Comparison of ENCODE assay signal across 1 cellular context in the genomic region with DNA sequence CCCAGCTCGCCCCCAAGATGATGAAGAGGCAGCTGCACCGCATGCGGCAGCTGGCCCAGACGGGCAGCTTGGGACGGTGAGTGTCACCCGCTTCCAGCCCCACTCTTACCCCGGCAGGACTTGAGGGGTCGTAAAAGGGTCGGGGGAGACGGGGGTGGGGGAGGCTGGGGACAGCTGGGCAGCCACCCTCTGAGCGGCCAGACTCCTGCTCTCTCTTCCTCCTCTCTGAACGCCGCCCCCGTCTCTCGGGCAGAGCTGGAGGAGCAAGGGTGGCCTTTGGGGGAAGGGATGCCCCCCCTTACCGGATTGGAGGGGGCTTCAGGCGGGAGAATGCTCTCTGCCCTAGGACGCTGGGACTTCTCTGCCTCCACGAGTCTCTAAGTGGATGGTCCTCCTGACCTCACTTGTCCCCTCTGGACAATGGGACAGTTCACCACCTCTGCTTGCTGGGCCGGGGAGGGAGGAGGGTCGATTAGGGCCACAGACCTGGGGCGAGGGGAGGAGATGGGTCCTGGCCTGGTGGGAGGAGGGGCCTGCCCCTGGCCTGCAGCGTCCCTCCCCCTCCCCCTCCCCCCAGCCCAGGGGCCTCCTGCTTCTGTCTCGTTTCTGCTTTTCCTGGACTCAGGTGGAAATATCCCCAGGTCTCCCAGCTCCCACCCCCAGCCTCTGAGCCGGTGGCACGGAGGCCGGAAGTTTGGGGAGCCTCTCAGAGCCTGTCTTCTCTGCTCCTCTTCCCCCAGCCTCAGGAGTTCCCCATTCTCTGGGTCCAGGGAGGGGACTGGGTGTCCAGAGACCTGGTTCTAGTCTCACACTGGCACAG.
TF ChIP-seq lines count a peak whose summit lies in the region.

No MANE protein-coding gene starts in this region.

TF ChIP-seq in HEK293, 187 proteins besides CTCF, POLR2A, EP300 and RAD21 (continued from another document):
- TF ChIP-seq, protein P1, sequence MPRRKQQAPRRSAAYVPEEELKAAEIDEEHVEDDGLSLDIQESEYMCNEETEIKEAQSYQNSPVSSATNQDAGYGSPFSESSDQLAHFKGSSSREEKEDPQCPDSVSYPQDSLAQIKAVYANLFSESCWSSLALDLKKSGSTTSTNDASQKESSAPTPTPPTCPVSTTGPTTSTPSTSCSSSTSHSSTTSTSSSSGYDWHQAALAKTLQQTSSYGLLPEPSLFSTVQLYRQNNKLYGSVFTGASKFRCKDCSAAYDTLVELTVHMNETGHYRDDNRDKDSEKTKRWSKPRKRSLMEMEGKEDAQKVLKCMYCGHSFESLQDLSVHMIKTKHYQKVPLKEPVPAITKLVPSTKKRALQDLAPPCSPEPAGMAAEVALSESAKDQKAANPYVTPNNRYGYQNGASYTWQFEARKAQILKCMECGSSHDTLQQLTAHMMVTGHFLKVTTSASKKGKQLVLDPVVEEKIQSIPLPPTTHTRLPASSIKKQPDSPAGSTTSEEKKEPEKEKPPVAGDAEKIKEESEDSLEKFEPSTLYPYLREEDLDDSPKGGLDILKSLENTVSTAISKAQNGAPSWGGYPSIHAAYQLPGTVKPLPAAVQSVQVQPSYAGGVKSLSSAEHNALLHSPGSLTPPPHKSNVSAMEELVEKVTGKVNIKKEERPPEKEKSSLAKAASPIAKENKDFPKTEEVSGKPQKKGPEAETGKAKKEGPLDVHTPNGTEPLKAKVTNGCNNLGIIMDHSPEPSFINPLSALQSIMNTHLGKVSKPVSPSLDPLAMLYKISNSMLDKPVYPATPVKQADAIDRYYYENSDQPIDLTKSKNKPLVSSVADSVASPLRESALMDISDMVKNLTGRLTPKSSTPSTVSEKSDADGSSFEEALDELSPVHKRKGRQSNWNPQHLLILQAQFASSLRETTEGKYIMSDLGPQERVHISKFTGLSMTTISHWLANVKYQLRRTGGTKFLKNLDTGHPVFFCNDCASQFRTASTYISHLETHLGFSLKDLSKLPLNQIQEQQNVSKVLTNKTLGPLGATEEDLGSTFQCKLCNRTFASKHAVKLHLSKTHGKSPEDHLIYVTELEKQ (tag by site-specific recombination; IDR thresholded peaks at IDR 0.05; ENCODE audit: borderline replicate concordance): no peak
- no peak for TF ChIP-seq ZNF324 (tag by site-specific recombination; IDR thresholded peaks at IDR 0.05)
- no peak for TF ChIP-seq ZNF664 (tag by site-specific recombination; IDR thresholded peaks at IDR 0.05)
- no peak for TF ChIP-seq ZNF624 (tag by site-specific recombination; IDR thresholded peaks at IDR 0.05)
- TF ChIP-seq ZNF529 (tag by site-specific recombination; IDR thresholded peaks at IDR 0.05; ENCODE audit: insufficient replicate concordance): no peak
- no peak for TF ChIP-seq ZNF560 (tag by site-specific recombination; IDR thresholded peaks at IDR 0.05; ENCODE audit: borderline replicate concordance)
- TF ChIP-seq KLF9 (tag by site-specific recombination; IDR thresholded peaks at IDR 0.05; ENCODE audit: low read depth): no peak
- no peak for TF ChIP-seq ZNF561 (tag by site-specific recombination; IDR thresholded peaks at IDR 0.05; ENCODE audit: borderline replicate concordance)
- no peak for TF ChIP-seq ZNF521 (tag by site-specific recombination; IDR thresholded peaks at IDR 0.05)
- TF ChIP-seq ZFHX2 (tag by site-specific recombination; conservative IDR thresholded peaks at IDR 0.05): 0 out of 2 replicates have a peak, but pooled peaks have one; percentile 9
- TF ChIP-seq BCL11B (tag by site-specific recombination; IDR thresholded peaks at IDR 0.05; ENCODE audit: low read depth): 0 out of 2 replicates have a peak, but pooled peaks have one; percentile 28
- TF ChIP-seq, protein P2, sequence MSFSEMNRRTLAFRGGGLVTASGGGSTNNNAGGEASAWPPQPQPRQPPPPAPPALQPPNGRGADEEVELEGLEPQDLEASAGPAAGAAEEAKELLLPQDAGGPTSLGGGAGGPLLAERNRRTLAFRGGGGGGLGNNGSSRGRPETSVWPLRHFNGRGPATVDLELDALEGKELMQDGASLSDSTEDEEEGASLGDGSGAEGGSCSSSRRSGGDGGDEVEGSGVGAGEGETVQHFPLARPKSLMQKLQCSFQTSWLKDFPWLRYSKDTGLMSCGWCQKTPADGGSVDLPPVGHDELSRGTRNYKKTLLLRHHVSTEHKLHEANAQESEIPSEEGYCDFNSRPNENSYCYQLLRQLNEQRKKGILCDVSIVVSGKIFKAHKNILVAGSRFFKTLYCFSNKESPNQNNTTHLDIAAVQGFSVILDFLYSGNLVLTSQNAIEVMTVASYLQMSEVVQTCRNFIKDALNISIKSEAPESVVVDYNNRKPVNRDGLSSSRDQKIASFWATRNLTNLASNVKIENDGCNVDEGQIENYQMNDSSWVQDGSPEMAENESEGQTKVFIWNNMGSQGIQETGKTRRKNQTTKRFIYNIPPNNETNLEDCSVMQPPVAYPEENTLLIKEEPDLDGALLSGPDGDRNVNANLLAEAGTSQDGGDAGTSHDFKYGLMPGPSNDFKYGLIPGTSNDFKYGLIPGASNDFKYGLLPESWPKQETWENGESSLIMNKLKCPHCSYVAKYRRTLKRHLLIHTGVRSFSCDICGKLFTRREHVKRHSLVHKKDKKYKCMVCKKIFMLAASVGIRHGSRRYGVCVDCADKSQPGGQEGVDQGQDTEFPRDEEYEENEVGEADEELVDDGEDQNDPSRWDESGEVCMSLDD (tag by site-specific recombination; IDR thresholded peaks at IDR 0.05): peak; percentile 25; the same call in 1 of the 2 replicates
- TF ChIP-seq ZNF621 (tag by site-specific recombination; IDR thresholded peaks at IDR 0.05): no peak
- TF ChIP-seq ZNF138 (tag by site-specific recombination; IDR thresholded peaks at IDR 0.05; ENCODE audit: borderline replicate concordance): no peak
- TF ChIP-seq SP3 (tag by site-specific recombination; IDR thresholded peaks at IDR 0.05): peak; percentile 20; the same call in 1 of the 2 replicates
- TF ChIP-seq, protein P3, sequence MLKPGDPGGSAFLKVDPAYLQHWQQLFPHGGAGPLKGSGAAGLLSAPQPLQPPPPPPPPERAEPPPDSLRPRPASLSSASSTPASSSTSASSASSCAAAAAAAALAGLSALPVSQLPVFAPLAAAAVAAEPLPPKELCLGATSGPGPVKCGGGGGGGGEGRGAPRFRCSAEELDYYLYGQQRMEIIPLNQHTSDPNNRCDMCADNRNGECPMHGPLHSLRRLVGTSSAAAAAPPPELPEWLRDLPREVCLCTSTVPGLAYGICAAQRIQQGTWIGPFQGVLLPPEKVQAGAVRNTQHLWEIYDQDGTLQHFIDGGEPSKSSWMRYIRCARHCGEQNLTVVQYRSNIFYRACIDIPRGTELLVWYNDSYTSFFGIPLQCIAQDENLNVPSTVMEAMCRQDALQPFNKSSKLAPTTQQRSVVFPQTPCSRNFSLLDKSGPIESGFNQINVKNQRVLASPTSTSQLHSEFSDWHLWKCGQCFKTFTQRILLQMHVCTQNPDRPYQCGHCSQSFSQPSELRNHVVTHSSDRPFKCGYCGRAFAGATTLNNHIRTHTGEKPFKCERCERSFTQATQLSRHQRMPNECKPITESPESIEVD (tag by site-specific recombination; IDR thresholded peaks at IDR 0.05): no peak
- TF ChIP-seq, protein P4, sequence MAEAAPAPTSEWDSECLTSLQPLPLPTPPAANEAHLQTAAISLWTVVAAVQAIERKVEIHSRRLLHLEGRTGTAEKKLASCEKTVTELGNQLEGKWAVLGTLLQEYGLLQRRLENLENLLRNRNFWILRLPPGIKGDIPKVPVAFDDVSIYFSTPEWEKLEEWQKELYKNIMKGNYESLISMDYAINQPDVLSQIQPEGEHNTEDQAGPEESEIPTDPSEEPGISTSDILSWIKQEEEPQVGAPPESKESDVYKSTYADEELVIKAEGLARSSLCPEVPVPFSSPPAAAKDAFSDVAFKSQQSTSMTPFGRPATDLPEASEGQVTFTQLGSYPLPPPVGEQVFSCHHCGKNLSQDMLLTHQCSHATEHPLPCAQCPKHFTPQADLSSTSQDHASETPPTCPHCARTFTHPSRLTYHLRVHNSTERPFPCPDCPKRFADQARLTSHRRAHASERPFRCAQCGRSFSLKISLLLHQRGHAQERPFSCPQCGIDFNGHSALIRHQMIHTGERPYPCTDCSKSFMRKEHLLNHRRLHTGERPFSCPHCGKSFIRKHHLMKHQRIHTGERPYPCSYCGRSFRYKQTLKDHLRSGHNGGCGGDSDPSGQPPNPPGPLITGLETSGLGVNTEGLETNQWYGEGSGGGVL (tag by site-specific recombination; IDR thresholded peaks at IDR 0.05): peak; percentile 61
- 0 out of 2 replicates have a peak, but pooled peaks have one; percentile 16 for TF ChIP-seq ZNF335 (tag by site-specific recombination; conservative IDR thresholded peaks at IDR 0.05)
- TF ChIP-seq PRDM1 (tag by site-specific recombination; IDR thresholded peaks at IDR 0.05): no peak
- TF ChIP-seq ZNF571 (tag by site-specific recombination; IDR thresholded peaks at IDR 0.05): no peak
